ENCODE assay signal across 1 cellular context in the genomic region with DNA sequence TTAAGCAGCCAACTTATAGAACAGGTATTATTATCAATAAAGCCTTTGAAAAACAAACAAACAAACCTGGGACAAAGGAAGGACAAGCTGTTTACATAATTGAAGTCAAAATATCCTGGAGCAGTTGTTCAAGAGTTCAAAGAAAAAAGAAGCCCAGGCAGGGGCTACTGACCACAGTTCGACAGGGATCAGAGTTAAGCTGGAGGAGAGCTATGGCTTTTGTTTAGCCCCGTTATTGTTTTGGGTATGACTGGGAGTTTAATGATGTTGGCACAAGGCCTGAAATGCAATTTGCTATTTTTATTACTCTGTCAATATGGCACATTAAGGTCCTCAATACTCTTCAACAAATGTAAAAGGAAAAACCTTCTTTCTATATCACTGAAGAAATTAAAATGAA.
TF ChIP-seq lines count a peak whose summit lies in the region.

No MANE protein-coding gene starts in this region.

TF ChIP-seq in HepG2, 621 proteins besides CTCF, POLR2A, EP300 and RAD21 (continued from another document):
- TF ChIP-seq, protein P1, sequence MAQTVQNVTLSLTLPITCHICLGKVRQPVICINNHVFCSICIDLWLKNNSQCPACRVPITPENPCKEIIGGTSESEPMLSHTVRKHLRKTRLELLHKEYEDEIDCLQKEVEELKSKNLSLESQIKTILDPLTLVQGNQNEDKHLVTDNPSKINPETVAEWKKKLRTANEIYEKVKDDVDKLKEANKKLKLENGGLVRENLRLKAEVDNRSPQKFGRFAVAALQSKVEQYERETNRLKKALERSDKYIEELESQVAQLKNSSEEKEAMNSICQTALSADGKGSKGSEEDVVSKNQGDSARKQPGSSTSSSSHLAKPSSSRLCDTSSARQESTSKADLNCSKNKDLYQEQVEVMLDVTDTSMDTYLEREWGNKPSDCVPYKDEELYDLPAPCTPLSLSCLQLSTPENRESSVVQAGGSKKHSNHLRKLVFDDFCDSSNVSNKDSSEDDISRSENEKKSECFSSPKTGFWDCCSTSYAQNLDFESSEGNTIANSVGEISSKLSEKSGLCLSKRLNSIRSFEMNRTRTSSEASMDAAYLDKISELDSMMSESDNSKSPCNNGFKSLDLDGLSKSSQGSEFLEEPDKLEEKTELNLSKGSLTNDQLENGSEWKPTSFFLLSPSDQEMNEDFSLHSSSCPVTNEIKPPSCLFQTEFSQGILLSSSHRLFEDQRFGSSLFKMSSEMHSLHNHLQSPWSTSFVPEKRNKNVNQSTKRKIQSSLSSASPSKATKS (CRISPR knock-in tag; IDR thresholded peaks at IDR 0.05) = no peak
- TF ChIP-seq, protein P2, sequence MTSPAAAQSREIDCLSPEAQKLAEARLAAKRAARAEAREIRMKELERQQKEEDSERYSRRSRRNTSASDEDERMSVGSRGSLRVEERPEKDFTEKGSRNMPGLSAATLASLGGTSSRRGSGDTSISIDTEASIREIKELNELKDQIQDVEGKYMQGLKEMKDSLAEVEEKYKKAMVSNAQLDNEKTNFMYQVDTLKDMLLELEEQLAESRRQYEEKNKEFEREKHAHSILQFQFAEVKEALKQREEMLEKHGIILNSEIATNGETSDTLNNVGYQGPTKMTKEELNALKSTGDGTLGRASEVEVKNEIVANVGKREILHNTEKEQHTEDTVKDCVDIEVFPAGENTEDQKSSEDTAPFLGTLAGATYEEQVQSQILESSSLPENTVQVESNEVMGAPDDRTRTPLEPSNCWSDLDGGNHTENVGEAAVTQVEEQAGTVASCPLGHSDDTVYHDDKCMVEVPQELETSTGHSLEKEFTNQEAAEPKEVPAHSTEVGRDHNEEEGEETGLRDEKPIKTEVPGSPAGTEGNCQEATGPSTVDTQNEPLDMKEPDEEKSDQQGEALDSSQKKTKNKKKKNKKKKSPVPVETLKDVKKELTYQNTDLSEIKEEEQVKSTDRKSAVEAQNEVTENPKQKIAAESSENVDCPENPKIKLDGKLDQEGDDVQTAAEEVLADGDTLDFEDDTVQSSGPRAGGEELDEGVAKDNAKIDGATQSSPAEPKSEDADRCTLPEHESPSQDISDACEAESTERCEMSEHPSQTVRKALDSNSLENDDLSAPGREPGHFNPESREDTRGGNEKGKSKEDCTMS (CRISPR knock-in tag; conservative IDR thresholded peaks at IDR 0.05) = no peak
- TF ChIP-seq ZNF354B (CRISPR knock-in tag; IDR thresholded peaks at IDR 0.05) = no peak
